Comparison of ENCODE assay signal across 17 cellular contexts in the genomic region with DNA sequence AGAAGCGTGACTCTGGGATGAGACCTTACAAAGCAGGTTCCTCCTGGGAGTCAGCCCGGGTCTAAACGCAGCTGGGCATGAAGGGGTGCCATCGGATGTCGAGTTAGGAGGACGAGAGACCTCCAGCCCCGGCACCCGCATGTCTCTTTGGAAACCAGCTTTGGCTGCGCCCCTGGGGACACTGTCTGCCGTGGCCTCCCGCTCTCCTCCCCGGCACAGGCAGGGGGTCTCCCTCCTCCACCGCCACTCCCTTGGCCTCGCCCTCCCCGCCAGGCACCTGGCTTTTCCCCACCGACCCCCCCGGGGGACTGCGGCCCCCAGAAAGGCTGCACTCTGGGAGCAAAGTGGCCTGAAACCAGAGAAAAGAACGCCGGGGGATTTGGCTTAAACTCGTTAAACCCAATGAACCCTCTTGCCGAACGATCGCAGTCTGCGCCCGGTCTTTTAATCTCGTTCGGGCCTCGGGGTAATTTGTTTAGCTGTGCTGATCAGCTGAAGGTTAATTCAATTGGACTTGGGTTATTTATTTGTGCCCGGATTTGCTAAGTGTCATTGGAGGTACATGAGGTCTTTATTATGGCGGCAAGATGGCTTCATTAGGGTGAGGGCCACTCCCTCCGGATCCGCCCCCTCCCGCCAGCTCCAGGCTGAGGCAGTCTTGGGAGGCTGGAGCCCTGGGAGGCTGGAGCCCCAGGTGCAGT. TPM values are rescaled to one million over a fixed set of nuclear protein-coding genes. Genes with fewer than 3 reads are reported as not detected.
"Had no signal": no experiment of that assay in that cellular context is flagged by ENCODE, and none has a peak within 500 bp of the region (broad histone marks: within the 10 kb centered on the region; RNA-seq: fewer than 3 reads in every experiment).

No MANE protein-coding gene starts in this region.

- H3K36me3 ChIP-seq: adrenal gland, colonic mucosa, heart right ventricle, left lung, suprapubic skin had no signal

- H3K36me3 Mint-ChIP-seq: natural killer cell treated with Interleukin-12 subunit alpha and Interleukin-12 subunit beta and Interleukin-15 and Interleukin-18, amount 100 ng/mL, for 72 hours; type B pancreatic cell had no signal

- ATAC-seq: left lung; natural killer cell treated with Interleukin-12 subunit alpha and Interleukin-12 subunit beta and Interleukin-15 and Interleukin-18, amount 100 ng/mL, for 72 hours; stimulated activated naive CD8-positive, alpha-beta T cell treated with anti-CD3 and anti-CD28 coated beads, Interleukin-15, Interleukin-2, amounts not matched to agents 100 U/mL and 50 U/mL, for 24 hours had no signal

- H3K9me3 ChIP-seq: colonic mucosa, suprapubic skin had no signal

- DNase-seq: activated CD4-positive, alpha-beta T cell treated with anti-CD3 and anti-CD28 coated beads, Interleukin-2, amount 50 U/mL, for 1 hour; activated naive CD4-positive, alpha-beta T cell treated with anti-CD3 and anti-CD28 coated beads, Interleukin-2, amount 50 U/mL, for 16 hours; caudate nucleus; colonic mucosa; effector CD4-positive, alpha-beta T cell; heart right ventricle; islet precursor cell; left lung; stimulated activated CD4-positive, alpha-beta T cell treated with anti-CD3 and anti-CD28 coated beads, Interleukin-2, amount 100 ng/mL, for 48 hours; stimulated activated naive CD8-positive, alpha-beta T cell treated with anti-CD3 and anti-CD28 coated beads, Interleukin-15, Interleukin-2, amounts not matched to agents 100 U/mL and 50 U/mL, for 24 hours had no signal

- H3K4me1 ChIP-seq: adrenal gland, colonic mucosa, heart right ventricle, left lung, suprapubic skin had no signal

- H3K27ac ChIP-seq: adrenal gland, colonic mucosa, heart right ventricle, left lung, suprapubic skin had no signal

- H3K9me3 Mint-ChIP-seq: natural killer cell treated with Interleukin-12 subunit alpha and Interleukin-12 subunit beta and Interleukin-15 and Interleukin-18, amount 100 ng/mL, for 72 hours; type B pancreatic cell had no signal

- H3K4me3 Mint-ChIP-seq: natural killer cell treated with Interleukin-12 subunit alpha and Interleukin-12 subunit beta and Interleukin-15 and Interleukin-18, amount 100 ng/mL, for 72 hours; type B pancreatic cell had no signal

- H3K27ac Mint-ChIP-seq: activated T-helper 2 cell treated with anti-CD3 and anti-CD28 coated beads, Interferon-gamma antibody, Interleukin-2, Interleukin-4, amounts not matched to agents 10 μg/mL and 5 μg/mL and 100 μg/mL, durations not matched to agents 14 hours and 24 hours and 36 hours; natural killer cell treated with Interleukin-12 subunit alpha and Interleukin-12 subunit beta and Interleukin-15 and Interleukin-18, amount 100 ng/mL, for 72 hours; type B pancreatic cell had no signal

- H3K27me3 ChIP-seq: colonic mucosa had no signal

- H3K4me3 ChIP-seq: adrenal gland, colonic mucosa, heart right ventricle, left lung, suprapubic skin had no signal

RNA-seq across cellular contexts. Expression of gene TMEM184A, which starts 30.3 kb away (rescaled TPM):
- total RNA-seq: frontal cortex; natural killer cell treated with Interleukin-12 subunit alpha and Interleukin-12 subunit beta and Interleukin-15 and Interleukin-18, amount 100 ng/mL, for 72 hours; pulmonary artery endothelial cell had no signal
